12 cellular contexts compared by ENCODE assay signal in the genomic region with DNA sequence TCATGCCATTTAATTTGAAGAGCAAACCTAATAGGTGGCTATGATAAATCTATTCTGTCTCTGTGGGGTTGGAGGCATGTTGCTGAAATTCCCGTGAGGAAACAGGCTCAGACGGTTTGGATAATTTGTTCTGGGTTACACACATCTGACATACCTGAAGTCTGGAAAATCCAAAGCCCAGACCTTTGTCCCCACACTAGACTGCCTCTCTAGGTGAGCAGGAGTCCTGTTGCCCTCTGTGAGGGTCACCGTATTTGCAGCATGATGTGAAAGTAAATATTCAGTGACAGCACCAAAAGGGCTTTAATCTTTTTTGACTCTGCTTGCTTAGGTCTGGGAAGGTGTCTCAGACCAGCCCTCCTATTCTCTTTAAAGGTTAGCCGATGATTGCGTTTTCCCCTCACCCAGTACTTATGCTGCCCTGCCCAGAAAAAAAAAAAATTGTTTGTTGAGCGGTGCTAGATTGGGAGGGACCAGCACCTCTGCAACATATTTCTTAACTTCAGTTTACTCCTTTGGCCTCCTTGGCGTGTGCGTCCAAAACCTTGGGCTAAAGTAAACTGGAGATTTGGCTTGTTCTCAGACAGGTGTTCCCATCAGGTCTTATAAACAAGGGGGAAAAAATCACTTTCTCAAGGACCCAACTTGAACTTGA.
DNase-seq lines count a peak whose midpoint lies in the region; ATAC-seq and TF ChIP-seq lines count a peak whose summit lies in the region.
"Had no signal": no experiment of that assay in that cellular context is flagged by ENCODE, and none has a peak within 500 bp of the region (broad histone marks: within the 10 kb centered on the region; RNA-seq: fewer than 3 reads in every experiment).

No MANE protein-coding gene starts in this region.

- H3K4me3 ChIP-seq in SK-N-SH (ENCODE audit: low read depth in 2 of 2, low read length in 1 of 2) (no peak overlapping the region), body of pancreas (no peak overlapping the region), mucosa of descending colon (no peak overlapping the region), upper lobe of right lung (no peak overlapping the region), trophoblast cell (ENCODE audit: low read depth, low read length) (no peak overlapping the region)

- H3F3A ChIP-seq in SK-N-SH (replicated peaks; ENCODE audit: insufficient read depth), result peaks cover 6% of the 10 kb centered on the region

- H3K27ac ChIP-seq in SK-N-SH (ENCODE audit: low read depth in 2 of 2, low read length in 1 of 2), result no peak overlapping the region; a peak in 1 of 4 replicates
- H3K27ac ChIP-seq in body of pancreas, result peak overlapping the region; percentile 18 to 78 (median 54)
- peak overlapping the region; percentile 32 for H3K27ac ChIP-seq in upper lobe of right lung
- no peak overlapping the region for H3K27ac ChIP-seq in trophoblast cell (ENCODE audit: low read depth, low read length)
- H3K27ac ChIP-seq: RWPE1 had no signal

- no peak overlapping the region for H3K4ac ChIP-seq in trophoblast cell (ENCODE audit: low read depth, low read length)

- H4K12ac ChIP-seq in trophoblast cell (ENCODE audit: low read depth, low read length), result no peak overlapping the region

- H3K9me2 ChIP-seq in SK-N-SH, result no peaks in the 10 kb centered on the region

- H3K9me3 ChIP-seq in SK-N-SH (no peaks in the 10 kb centered on the region), body of pancreas (no peaks in the 10 kb centered on the region), mucosa of descending colon (no peaks in the 10 kb centered on the region), upper lobe of right lung (no peaks in the 10 kb centered on the region), trophoblast cell (ENCODE audit: insufficient read depth, low read depth, low read length) (no peaks in the 10 kb centered on the region)

- CTCF ChIA-PET in SK-N-SH (lab: Yijun Ruan, JAX), result no interaction called here

- no peak for TF ChIP-seq POLR2A in body of pancreas (IDR thresholded peaks at IDR 0.05)

- H4K20me1 ChIP-seq in SK-N-SH (ENCODE audit: insufficient read depth), result no peaks in the 10 kb centered on the region

- H3K9ac ChIP-seq in SK-N-SH (no peak overlapping the region), trophoblast cell (ENCODE audit: low read length) (no peak overlapping the region)

- no peak overlapping the region for H3K14ac ChIP-seq in trophoblast cell (ENCODE audit: low read length)

- H2BK12ac ChIP-seq in trophoblast cell (ENCODE audit: low read length), result no peak overlapping the region

- H3K4me1 ChIP-seq in SK-N-SH (ENCODE audit: control insufficient read depth in 1 of 2, insufficient read depth in 2 of 2, low read depth in 1 of 2, low read length in 1 of 2), result peaks cover 36 to 46% of the 10 kb centered on the region in 2 experiments; a peak in 3 of 4 replicates
- peaks cover 50% of the 10 kb centered on the region for H3K4me1 ChIP-seq in body of pancreas
- H3K4me1 ChIP-seq in mucosa of descending colon (ENCODE audit: low read depth), result peaks cover 11% of the 10 kb centered on the region
- H3K4me1 ChIP-seq in upper lobe of right lung, result peaks cover 31% of the 10 kb centered on the region
- no peaks in the 10 kb centered on the region for H3K4me1 ChIP-seq in trophoblast cell (ENCODE audit: control insufficient read depth in 1 of 2, insufficient read depth in 2 of 2, low read length in 2 of 2)

- DNase-seq in SK-N-SH (no peak), body of pancreas (peak; percentile 32 to 74 (median 54)), mucosa of descending colon (no peak), upper lobe of right lung (no peak), iPS-NIHi11 (ENCODE audit: low spot score) (no peak), amygdala (lab: John Stamatoyannopoulos, UW) (no peak), trophoblast cell (no peak)
- DNase-seq: naive B cell; stimulated activated naive CD8-positive, alpha-beta T cell treated with anti-CD3 and anti-CD28 coated beads, Interleukin-15, Interleukin-2, amounts not matched to agents 100 U/mL and 50 U/mL, for 24 hours; T-helper 17 cell had no signal

- H3K4me2 ChIP-seq in SK-N-SH, result no peak overlapping the region
- H3K4me2 ChIP-seq in trophoblast cell (ENCODE audit: low read length), result no peak overlapping the region

- no peak overlapping the region for H4K91ac ChIP-seq in trophoblast cell (ENCODE audit: low read depth, low read length)

- H3K18ac ChIP-seq in trophoblast cell (ENCODE audit: low read length), result no peak overlapping the region

- TF ChIP-seq EP300 in SK-N-SH (IDR thresholded peaks at IDR 0.05; ENCODE audit: borderline replicate concordance in 1 of 2, low read depth in 1 of 2, low read length in 1 of 2), result no peak

- no peak overlapping the region for H4K8ac ChIP-seq in trophoblast cell (ENCODE audit: low read depth, low read length)

- ATAC-seq in SK-N-SH treated with all-trans-retinoic acid at 6 μM for 48 hours (no peak), body of pancreas (peak; percentile 79), mucosa of descending colon (peak; percentile 60), upper lobe of right lung (peak; percentile 84)
- ATAC-seq: stimulated activated naive CD8-positive, alpha-beta T cell treated with anti-CD3 and anti-CD28 coated beads, Interleukin-15, Interleukin-2, amounts not matched to agents 100 U/mL and 50 U/mL, for 24 hours; T-helper 17 cell had no signal

- intact Hi-C loops in body of pancreas (cut with DNase I) (no loop called here), mucosa of descending colon (cut with DNase I, micrococcal nuclease) (no loop called here), upper lobe of right lung (cut with DNase I) (no loop called here)

- H3K27me3 ChIP-seq in SK-N-SH (ENCODE audit: insufficient read depth), result no peaks in the 10 kb centered on the region
- H3K27me3 ChIP-seq in body of pancreas, result no peaks in the 10 kb centered on the region
- H3K27me3 ChIP-seq in upper lobe of right lung, result no peaks in the 10 kb centered on the region
- H3K27me3 ChIP-seq in trophoblast cell (ENCODE audit: insufficient read depth, low read length), result no peaks in the 10 kb centered on the region

- TF ChIP-seq RAD21 in SK-N-SH (IDR thresholded peaks at IDR 0.05; ENCODE audit: low read length), result no peak

- H3K79me1 ChIP-seq in trophoblast cell (ENCODE audit: low read length), result no peaks in the 10 kb centered on the region

- H2BK120ac ChIP-seq in trophoblast cell (ENCODE audit: insufficient read depth, low read length, poor library complexity), result no peak overlapping the region

- TF ChIP-seq CTCF in SK-N-SH (IDR thresholded peaks at IDR 0.05), result no peak
- TF ChIP-seq CTCF in body of pancreas (IDR thresholded peaks at IDR 0.05), result no peak
- no peak for TF ChIP-seq CTCF in mucosa of descending colon (IDR thresholded peaks at IDR 0.05)
- no peak for TF ChIP-seq CTCF in upper lobe of right lung (IDR thresholded peaks at IDR 0.05)

- no peaks in the 10 kb centered on the region for H3K36me3 ChIP-seq in SK-N-SH (replicated peaks in 1 of 2; ENCODE audit: control insufficient read depth in 1 of 2, insufficient read depth in 2 of 2, low read length in 1 of 2)
- H3K36me3 ChIP-seq in body of pancreas (replicated peaks in 1 of 2; ENCODE audit: insufficient read depth in 1 of 2, low read depth in 2 of 2), result no peaks in the 10 kb centered on the region
- H3K36me3 ChIP-seq in mucosa of descending colon (ENCODE audit: low read depth), result no peaks in the 10 kb centered on the region
- H3K36me3 ChIP-seq in upper lobe of right lung, result no peaks in the 10 kb centered on the region
- H3K36me3 ChIP-seq in trophoblast cell (ENCODE audit: control insufficient read depth in 1 of 2, insufficient read depth in 2 of 2, low read length in 2 of 2), result no peaks in the 10 kb centered on the region

- H3K79me2 ChIP-seq in SK-N-SH (ENCODE audit: insufficient read depth), result 0 out of 2 replicates have a peak, but pooled peaks cover 5% of the 10 kb centered on the region
- H3K79me2 ChIP-seq in trophoblast cell (ENCODE audit: control insufficient read depth, insufficient read depth, low read length, poor library complexity), result no peaks in the 10 kb centered on the region

- WGBS in SK-N-SH (ENCODE audit: low lambda C conversion rate), result 79% methylated on average over 8 of the region's 8 CpGs
- WGBS in body of pancreas, 2 donors, result 24 to 27% methylated on average over 8 of the region's 8 CpGs
- no CpG with 5 or more reads among the region's 8 CpGs for WGBS in trophoblast cell (ENCODE audit: extremely low coverage, insufficient coverage, insufficient read length)

- POLR2A ChIA-PET in SK-N-SH (lab: Yijun Ruan, JAX), result interaction anchor here (0.9 kb wide), 1 partner anchor 23 kb away, joined by 3 read pairs; no protein-coding TSS in a partner anchor

- no peak overlapping the region for H2AK5ac ChIP-seq in trophoblast cell (ENCODE audit: low read length)

- no peak overlapping the region for H2BK5ac ChIP-seq in trophoblast cell (ENCODE audit: low read depth, low read length, poor library complexity)

- H2AFZ ChIP-seq in SK-N-SH (ENCODE audit: low read depth) (no peak overlapping the region), trophoblast cell (ENCODE audit: insufficient read depth, low read length, poor library complexity) (no peak overlapping the region)

- H3K23ac ChIP-seq in trophoblast cell (ENCODE audit: low read length), result no peak overlapping the region

TF ChIP-seq in SK-N-SH, 30 proteins besides CTCF, POLR2A, EP300 and RAD21 (continues in another document):
- TF ChIP-seq FOSL2 (IDR thresholded peaks at IDR 0.05; ENCODE audit: borderline replicate concordance, low read depth) (no peak), NRF1 (IDR thresholded peaks at IDR 0.05; ENCODE audit: low read depth, low read length) (no peak), RCOR1 (IDR thresholded peaks at IDR 0.05; ENCODE audit: low read length) (peak; percentile 69)

TF ChIP-seq in SK-N-SH treated with all-trans-retinoic acid at 6 μM for 48 hours, 23 proteins besides CTCF, POLR2A, EP300 and RAD21:
- TF ChIP-seq ISL1 (CRISPR knock-in tag; IDR thresholded peaks at IDR 0.05) (no peak), ESRRG (CRISPR knock-in tag; IDR thresholded peaks at IDR 0.05) (no peak), ZNF70 (CRISPR knock-in tag; IDR thresholded peaks at IDR 0.05) (no peak), TOX (CRISPR knock-in tag; IDR thresholded peaks at IDR 0.05; ENCODE audit: borderline replicate concordance) (no peak)

Comparison
In these comparisons a context has a peak if more than half of its experiments do, and no peak if none do; other contexts are left out.
1. DNase-seq: peak in body of pancreas (4 of 4); none in SK-N-SH (single experiment), mucosa of descending colon (0 of 3), upper lobe of right lung (single experiment), iPS-NIHi11 (single experiment), amygdala (0 of 56) and trophoblast cell (0 of 2).
2. H3K27ac ChIP-seq: peak in body of pancreas (4 of 4) and upper lobe of right lung (single experiment); none in SK-N-SH (0 of 2) and trophoblast cell (single experiment).